In the genomic region with DNA sequence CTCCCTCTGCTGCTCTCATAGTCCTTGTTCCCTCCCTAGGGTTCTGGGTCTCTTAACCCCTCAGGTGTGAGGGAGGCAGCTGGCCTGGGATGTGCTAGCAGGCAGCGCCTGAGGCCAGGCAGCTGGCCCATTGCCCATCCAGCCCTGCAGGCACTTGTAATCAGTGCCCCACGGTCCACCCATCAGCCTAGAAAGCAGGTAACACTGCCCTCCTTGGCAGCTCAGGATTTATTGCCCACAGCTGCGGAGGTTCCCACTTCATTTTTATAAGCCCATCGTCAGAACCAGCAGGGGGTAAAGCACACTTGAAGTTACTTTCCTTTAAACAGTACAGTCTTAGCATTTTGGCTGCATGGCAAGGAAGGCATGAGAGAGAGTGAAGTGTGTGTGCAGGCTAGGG, we compare ENCODE assay signal across 13 cellular contexts.
DNase-seq lines count a peak whose midpoint lies in the region; ATAC-seq and TF ChIP-seq lines count a peak whose summit lies in the region.
"Had no signal": no experiment of that assay in that cellular context is flagged by ENCODE, and none has a peak within 500 bp of the region (broad histone marks: within the 10 kb centered on the region; RNA-seq: fewer than 3 reads in every experiment).

No MANE protein-coding gene starts in this region.

- no peak for ATAC-seq in HG03108 (IDR thresholded peaks at IDR 0.05; ENCODE audit: unreplicated experiment)
- ATAC-seq: left cardiac atrium had no signal

- peaks cover 0 to 53% (median 10%) of the 10 kb centered on the region in 3 donors for H3K27me3 ChIP-seq in stomach

- TF ChIP-seq POLR2A in stomach (IDR thresholded peaks at IDR 0.05), result no peak

- WGBS in stomach, 5 donors, result 22 to 49% (median 33%) methylated on average over 4 of the region's 4 CpGs

- H3K4me3 ChIP-seq in stomach, result no peak overlapping the region
- H3K4me3 ChIP-seq: tibial artery had no signal

- peaks cover 12 to 18% (median 13%) of the 10 kb centered on the region in 4 donors for H3K4me1 ChIP-seq in stomach
- H3K4me1 ChIP-seq: tibial artery had no signal

- TF ChIP-seq CTCF in stomach (IDR thresholded peaks at IDR 0.05), result no peak

- H3K36me3 ChIP-seq in stomach, result no peaks in the 10 kb centered on the region
- H3K36me3 ChIP-seq: tibial artery had no signal

- intact Hi-C loops in stomach (cut with DNase I; ENCODE audit: low total_unique reads), result no loop called here

- no peak for TF ChIP-seq EP300 in stomach (IDR thresholded peaks at IDR 0.05)

- no peaks in the 10 kb centered on the region for H3K9me3 ChIP-seq in stomach
- H3K9me3 ChIP-seq: tibial artery had no signal

- no peak overlapping the region for H3K27ac ChIP-seq in stomach
- H3K27ac ChIP-seq: C4-2B, tibial artery had no signal

- DNase-seq in NCI-H1092 (lab: John Stamatoyannopoulos, UW) (peak; percentile 85), NCI-H2107 treated with DMSO at 0.1 percent for 48 hours (lab: John Stamatoyannopoulos, UW; ENCODE audit: unreplicated experiment) (peak; percentile 92), SHP77 treated with DMSO at 0.1 percent for 48 hours (lab: John Stamatoyannopoulos, UW) (peak; percentile 72), stomach (peak; percentile 49), AG08395 (ENCODE audit: low spot score) (no peak)
- no peak for DNase-seq in activated CD8-positive, alpha-beta memory T cell treated with anti-CD3 and anti-CD28 coated beads, Interleukin-2, amount 50 U/mL, for 48 hours
- DNase-seq: activated naive CD4-positive, alpha-beta T cell treated with Interleukin-2 at 50 U/mL for 16 hours; hippocampal formation; left cardiac atrium; MV-4-11; tibial artery had no signal

Comparison
In these comparisons a context has a peak if more than half of its experiments do, and no peak if none do; other contexts are left out.
1. DNase-seq: peak in NCI-H1092 (single experiment), NCI-H2107 treated with DMSO at 0.1 percent for 48 hours (single experiment), SHP77 treated with DMSO at 0.1 percent for 48 hours (single experiment) and stomach (single experiment); none in AG08395 (single experiment) and activated CD8-positive, alpha-beta memory T cell treated with anti-CD3 and anti-CD28 coated beads, Interleukin-2, amount 50 U/mL, for 48 hours (single experiment).